18 cellular contexts compared by ENCODE assay signal in the genomic region with DNA sequence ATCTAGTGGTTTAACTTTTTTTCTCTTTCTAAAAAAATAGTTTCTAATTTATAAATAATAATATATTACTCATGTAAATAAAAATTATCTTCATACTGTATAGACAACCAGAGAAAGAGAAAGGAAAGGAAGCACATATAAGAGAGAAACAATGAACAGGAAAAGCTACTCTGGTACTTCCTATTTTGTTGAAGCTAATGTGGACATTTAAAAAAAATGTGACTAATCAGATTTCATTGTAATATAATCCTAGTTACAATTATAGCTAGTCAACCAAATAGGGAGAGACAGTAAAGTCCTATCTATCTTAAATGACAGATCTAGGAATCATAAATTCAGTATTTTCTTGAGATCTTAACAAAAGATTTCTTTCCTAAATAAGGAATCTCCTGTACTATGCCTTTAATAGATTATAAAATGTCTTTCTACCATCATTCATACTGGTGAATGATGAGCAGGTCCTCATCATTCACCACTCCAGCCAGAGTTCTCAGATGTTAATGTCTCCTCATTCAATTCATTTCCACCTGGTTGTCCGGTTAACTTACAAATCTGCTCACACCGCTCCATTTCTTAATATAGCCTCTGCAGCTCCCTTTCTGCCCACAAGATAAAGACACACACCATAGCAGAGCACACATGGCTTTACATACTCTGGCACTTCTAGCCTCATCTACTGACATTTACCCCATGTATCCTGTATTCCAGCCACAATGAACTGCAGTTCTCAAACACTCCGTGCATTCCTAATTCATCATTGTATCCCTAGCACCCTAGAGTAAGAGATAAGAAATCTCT. TPM values are rescaled to one million over a fixed set of nuclear protein-coding genes. Genes with fewer than 3 reads are reported as not detected.
DNase-seq lines count a peak whose midpoint lies in the region; ATAC-seq, FAIRE-seq and TF ChIP-seq lines count a peak whose summit lies in the region.
"Had no signal": no experiment of that assay in that cellular context is flagged by ENCODE, and none has a peak within 500 bp of the region (broad histone marks: within the 10 kb centered on the region; RNA-seq: fewer than 3 reads in every experiment).

No MANE protein-coding gene starts in this region.

- TF ChIP-seq CTCF in A673 (conservative IDR thresholded peaks at IDR 0.05; ENCODE audit: low read depth, low read length): no peak
- no peak for TF ChIP-seq CTCF in fibroblast of the aortic adventitia (IDR thresholded peaks at IDR 0.05; ENCODE audit: insufficient read depth, low read length)

- no peak for ATAC-seq in T-helper 17 cell
- no peak for ATAC-seq in HG02623 (IDR thresholded peaks at IDR 0.05; ENCODE audit: unreplicated experiment)
- ATAC-seq: effector memory CD8-positive, alpha-beta T cell; GM23338 had no signal

- H3K4me1 ChIP-seq in A673 (ENCODE audit: insufficient read depth, low read length, poor library complexity, severe bottlenecking): peaks cover 17% of the 10 kb centered on the region

- H3K27ac ChIP-seq in A673 (ENCODE audit: low read depth, low read length, poor library complexity, severe bottlenecking): peak overlapping the region; percentile 16
- H3K27ac ChIP-seq: thoracic aorta had no signal

- peaks cover 59% of the 10 kb centered on the region for H3K36me3 ChIP-seq in A673 (ENCODE audit: insufficient read depth, low read length, poor library complexity, severe bottlenecking)

- CTCF ChIA-PET in A673 (lab: Charles Lee): interaction anchor here (0.5 to 1.4 kb wide), 2 partner anchors 176 to 269 kb away, joined by 3 to 5 read pairs; no protein-coding TSS in a partner anchor

- peaks cover 11% of the 10 kb centered on the region for H3K4me1 Mint-ChIP-seq in T-helper 17 cell
- H3K4me1 Mint-ChIP-seq: activated naive CD4-positive, alpha-beta T cell treated with anti-CD3 and anti-CD28 coated beads, Interleukin-2, amount 10 ng/mL, durations not matched to agents 7 days and 5 days; GM23338 had no signal

- DNase-seq in A673 (ENCODE audit: low spot score) (peak; percentile 44), T-helper 17 cell (no peak), fibroblast of the aortic adventitia (ENCODE audit: low read depth) (peak; percentile 45), NCI-H1092 (lab: John Stamatoyannopoulos, UW) (no peak), OCI-M1 (lab: John Stamatoyannopoulos, UW) (no peak)
- DNase-seq: activated B cell treated with CpG ODN at 0.5 μM for 24 hours; activated naive CD4-positive, alpha-beta T cell treated with anti-CD3 and anti-CD28 coated beads, Interleukin-2, amount 10 ng/mL, durations not matched to agents 7 days and 5 days; CD4-positive, CD25-positive, alpha-beta regulatory T cell; DND-41; effector memory CD8-positive, alpha-beta T cell; NCI-H1694 treated with DMSO at 0.1 percent for 48 hours; NCI-H510A; stimulated activated CD4-positive, alpha-beta T cell treated with anti-CD3 and anti-CD28 coated beads, Interleukin-2, amount 100 ng/mL, for 48 hours had no signal

- H3K27me3 ChIP-seq in A673 (replicated peaks; ENCODE audit: insufficient read depth, low read depth, low read length, poor library complexity): no peaks in the 10 kb centered on the region

- peak; percentile 23 for FAIRE-seq in A204.1 (lab: Jason Lieb, UNC)

- no peaks in the 10 kb centered on the region for H3K27me3 Mint-ChIP-seq in T-helper 17 cell
- H3K27me3 Mint-ChIP-seq: activated B cell treated with CpG ODN at 0.5 μM for 24 hours; activated naive CD4-positive, alpha-beta T cell treated with anti-CD3 and anti-CD28 coated beads, Interleukin-2, amount 10 ng/mL, durations not matched to agents 7 days and 5 days; CD4-positive, CD25-positive, alpha-beta regulatory T cell; effector memory CD8-positive, alpha-beta T cell had no signal

- H3K4me3 ChIP-seq in A673 (ENCODE audit: low read depth, low read length, poor library complexity, severe bottlenecking): no peak overlapping the region
- no peak overlapping the region for H3K4me3 ChIP-seq in fibroblast of the aortic adventitia (ENCODE audit: low read depth, low read length)
- H3K4me3 ChIP-seq: GM23338, lung, thoracic aorta had no signal

- no peaks in the 10 kb centered on the region for H3K9me3 ChIP-seq in A673 (ENCODE audit: low read depth, low read length, poor library complexity, severe bottlenecking)
- no peaks in the 10 kb centered on the region for H3K9me3 ChIP-seq in T-helper 17 cell (ENCODE audit: control insufficient read depth, low read length, poor library complexity, severe bottlenecking)
- H3K9me3 ChIP-seq: thoracic aorta had no signal

- POLR2A ChIA-PET in A673 (lab: Charles Lee; ENCODE audit: low non-redundant PET): interaction anchor here (0.7 kb wide), 1 partner anchor 81 kb away, joined by 3 read pairs; no protein-coding TSS in a partner anchor

- no TSS peak for BruUV-seq in A673 (replicated peaks; lab: Mats Ljungman, UMichigan)

- H3K36me3 Mint-ChIP-seq in T-helper 17 cell (ENCODE audit: low read depth): peaks cover 5% of the 10 kb centered on the region

- no peak overlapping the region for H3K4me3 Mint-ChIP-seq in T-helper 17 cell
- H3K4me3 Mint-ChIP-seq: activated B cell treated with CpG ODN at 0.5 μM for 24 hours; activated naive CD4-positive, alpha-beta T cell treated with anti-CD3 and anti-CD28 coated beads, Interleukin-2, amount 10 ng/mL, durations not matched to agents 7 days and 5 days; CD4-positive, CD25-positive, alpha-beta regulatory T cell; effector memory CD8-positive, alpha-beta T cell; GM23338 had no signal

- H3K27ac Mint-ChIP-seq in T-helper 17 cell: peak overlapping the region; percentile 32
- H3K27ac Mint-ChIP-seq: activated B cell treated with CpG ODN at 0.5 μM for 24 hours; activated naive CD4-positive, alpha-beta T cell treated with anti-CD3 and anti-CD28 coated beads, Interleukin-2, amount 10 ng/mL, durations not matched to agents 7 days and 5 days; GM23338 had no signal

- intact Hi-C loops in A673 (cut with micrococcal nuclease; ENCODE audit: unreplicated experiment): no loop called here

RNA-seq across cellular contexts. Expression of gene ZFR, which starts 30.9 kb away (rescaled TPM):
- total RNA-seq in A673 (2021): 104 and 110 TPM in 2 replicates
- total RNA-seq in T-helper 17 cell: 10 to 100 TPM; 51.2 to 63.7 TPM
- total RNA-seq in fibroblast of the aortic adventitia (ENCODE audit: low replicate concordance): 61.2 and 118 TPM in 2 replicates

Comparison
In these comparisons a context has a peak if more than half of its experiments do, and no peak if none do; other contexts are left out.
1. DNase-seq: peak in A673 (single experiment) and fibroblast of the aortic adventitia (single experiment); none in T-helper 17 cell (0 of 3), NCI-H1092 (single experiment) and OCI-M1 (single experiment).